10 cellular contexts compared by ENCODE assay signal in genomic region chr19:54239491-54240371, GRCh38. TPM values are rescaled to one million over a fixed set of nuclear protein-coding genes. Genes with fewer than 3 reads are reported as not detected.
A peak's percentile ranks its signal among the peaks of the same experiment; 100 is the strongest.
DNase-seq lines count a peak whose midpoint lies in the region; ATAC-seq, FAIRE-seq and TF ChIP-seq lines count a peak whose summit lies in the region.
"Not testable (repeated sequence)": the region's sequence is repeated elsewhere in the genome, so short reads cannot be mapped to it uniquely, and the experiment has no call there.
"Had no signal": no experiment of that assay in that cellular context is flagged by ENCODE, and none has a peak within 500 bp of the region (broad histone marks: within the 10 kb centered on the region; RNA-seq: fewer than 3 reads in every experiment).

No MANE protein-coding gene starts in this region.

- H3K4me1 Mint-ChIP-seq in neural crest cell; stimulated activated memory B cell treated with anti-CD40 and anti-IgM and Interleukin-4, amounts not matched to agents 10 μg/mL and 1 μg/mL and 100 μg/mL, for 72 hours: not testable (repeated sequence)

- not testable (repeated sequence) for H3K9me2 ChIP-seq in PC-3 (replicated peaks; ENCODE audit: low read length)

- not testable (repeated sequence) for H3K27ac ChIP-seq in PC-3 (ENCODE audit: low read length); K562 (ENCODE audit: extremely low read depth, low read depth, low read length); heart right ventricle

- H3K9me3 Mint-ChIP-seq in neural crest cell; stimulated activated memory B cell treated with anti-CD40 and anti-IgM and Interleukin-4, amounts not matched to agents 10 μg/mL and 1 μg/mL and 100 μg/mL, for 72 hours: not testable (repeated sequence)

- H3K27me3 ChIP-seq in PC-3 (ENCODE audit: low read length) (peaks cover 16% of the 10 kb centered on the region; the same call in 1 of the 2 replicates), K562 (ENCODE audit: control insufficient read depth in 2 of 2, insufficient read depth in 2 of 2, low read length in 2 of 2) (peaks cover 20 to 38% of the 10 kb centered on the region in 2 experiments; a peak in 4 of 5 replicates), heart right ventricle (peaks cover 0 to 33% (median 0%) of the 10 kb centered on the region in 7 donors)

- TF ChIP-seq POLR2A in K562 (conservative IDR thresholded peaks at IDR 0.05) = not testable (repeated sequence)

- H3K4me2 ChIP-seq in PC-3 (ENCODE audit: low read length); K562 (ENCODE audit: insufficient read depth, low read length): not testable (repeated sequence)

- ATAC-seq in PC-3 = peak; percentile 26; the same call in 1 of the 2 replicates
- ATAC-seq in K562 = peak; percentile 55
- peak in 6 of 8 donors; percentile 16 to 61 (median 36) for ATAC-seq in heart right ventricle
- peak; percentile 49 for ATAC-seq in stimulated activated memory B cell treated with anti-CD40 and anti-IgM and Interleukin-4, amounts not matched to agents 10 μg/mL and 1 μg/mL and 100 μg/mL, for 72 hours

- H3K79me2 ChIP-seq in PC-3 (ENCODE audit: low read length); K562 (ENCODE audit: control insufficient read depth, insufficient read depth, low read length): not testable (repeated sequence)

- CTCF ChIA-PET in PC-3 (lab: Charles Lee); K562 (lab: Yijun Ruan, JAX; ENCODE audit: low intra/inter-chr PET ratio): not testable (repeated sequence)

- H3K9ac ChIP-seq in PC-3 (ENCODE audit: low read length); K562 (ENCODE audit: insufficient read depth in 1 of 2, low read depth in 2 of 2, low read length in 2 of 2): not testable (repeated sequence)

- POLR2A ChIA-PET in PC-3 (lab: Charles Lee; ENCODE audit: unreplicated experiment) = not testable (repeated sequence)
- POLR2A ChIA-PET in K562 (lab: Yijun Ruan, JAX) = interaction anchor here (0.6 to 1.2 kb wide), 3 partner anchors 10 to 29 kb away, joined by 3 to 5 read pairs (median 3); no protein-coding TSS in a partner anchor

- intact Hi-C loops in PC-3 (cut with micrococcal nuclease) = loop anchor here (10.0 kb wide), 1 partner anchor 435 kb away; no protein-coding TSS in a partner anchor
- intact Hi-C loops in K562 (cut with micrococcal nuclease) = not testable (repeated sequence)
- intact Hi-C loops in heart right ventricle (cut with DNase I) = loop anchor here in 1 of 10 donors (2.0 kb wide), 1 partner anchor 21 kb away; no protein-coding TSS in a partner anchor

- not testable (repeated sequence) for H3K4me3 Mint-ChIP-seq in neural crest cell; stimulated activated memory B cell treated with anti-CD40 and anti-IgM and Interleukin-4, amounts not matched to agents 10 μg/mL and 1 μg/mL and 100 μg/mL, for 72 hours

- BruUV-seq in PC-3 (replicated peaks; lab: Mats Ljungman, UMichigan); K562 (replicated peaks; lab: Mats Ljungman, UMichigan): not testable (repeated sequence)

- not testable (repeated sequence) for TF ChIP-seq CTCF in PC-3 (conservative IDR thresholded peaks at IDR 0.05; ENCODE audit: low read depth, low read length); K562 (IDR thresholded peaks at IDR 0.05 in 2 of 3, conservative IDR thresholded peaks at IDR 0.05 in 1 of 3; ENCODE audit: insufficient read depth in 2 of 3, low read depth in 1 of 3, low read length in 3 of 3); heart right ventricle (IDR thresholded peaks at IDR 0.05); neural crest cell (conservative IDR thresholded peaks at IDR 0.05)

- 16% methylated on average over 11 of the region's 21 CpGs for WGBS in K562 (ENCODE audit: insufficient coverage, low coverage, missing lambda C conversion rate)
- 67 to 71% methylated on average over 14 to 16 of the region's 21 CpGs for WGBS in heart right ventricle, 2 donors

- not testable (repeated sequence) for H3K9me3 ChIP-seq in PC-3 (ENCODE audit: low read length); K562 (replicated peaks; ENCODE audit: control insufficient read depth, insufficient read depth, low read depth, low read length); heart right ventricle

- H3K36me3 ChIP-seq in PC-3 (ENCODE audit: low read depth, low read length); K562 (ENCODE audit: control insufficient read depth, insufficient read depth, low read length); heart right ventricle: not testable (repeated sequence)

- peak overlapping the region; percentile 78 for H3K27ac Mint-ChIP-seq in neural crest cell (ENCODE audit: unreplicated experiment)
- H3K27ac Mint-ChIP-seq in stimulated activated memory B cell treated with anti-CD40 and anti-IgM and Interleukin-4, amounts not matched to agents 10 μg/mL and 1 μg/mL and 100 μg/mL, for 72 hours = not testable (repeated sequence)

- not testable (repeated sequence) for H3K4me1 ChIP-seq in PC-3 (ENCODE audit: insufficient read depth, low read length); heart right ventricle
- H3K4me1 ChIP-seq in K562 (replicated peaks in 1 of 2; ENCODE audit: control insufficient read depth in 2 of 2, insufficient read depth in 2 of 2, low read length in 2 of 2) = peaks cover 0 to 14% of the 10 kb centered on the region in 2 experiments; a peak in 2 of 5 replicates

- FAIRE-seq in K562 (lab: Jason Lieb, UNC) = not testable (repeated sequence)

- not testable (repeated sequence) for H3F3A ChIP-seq in PC-3 (ENCODE audit: low read length, unreplicated experiment)

- not testable (repeated sequence) for H3K36me3 Mint-ChIP-seq in neural crest cell (ENCODE audit: low read depth); stimulated activated memory B cell treated with anti-CD40 and anti-IgM and Interleukin-4, amounts not matched to agents 10 μg/mL and 1 μg/mL and 100 μg/mL, for 72 hours

- not testable (repeated sequence) for H3K4me3 ChIP-seq in PC-3 (ENCODE audit: low read length); K562; heart right ventricle

- TF ChIP-seq RAD21 in K562 (CRISPR knock-in tag; conservative IDR thresholded peaks at IDR 0.05 in 1 of 2, IDR thresholded peaks at IDR 0.05 in 1 of 2) = not testable (repeated sequence)

- H3K27me3 Mint-ChIP-seq in neural crest cell (ENCODE audit: low read depth) = peaks cover 23% of the 10 kb centered on the region
- H3K27me3 Mint-ChIP-seq in stimulated activated memory B cell treated with anti-CD40 and anti-IgM and Interleukin-4, amounts not matched to agents 10 μg/mL and 1 μg/mL and 100 μg/mL, for 72 hours = peaks cover 34% of the 10 kb centered on the region

- not testable (repeated sequence) for H3K9me1 ChIP-seq in K562 (ENCODE audit: control insufficient read depth, insufficient read depth, low read length)

- not testable (repeated sequence) for DNase-seq in PC-3; K562 (ENCODE audit: extremely low read depth in 1 of 4, low spot score in 3 of 4); heart right ventricle; neural crest cell (ENCODE audit: low read depth, low spot score)

- in situ Hi-C loops in K562 (cut with MboI) = not testable (repeated sequence)

- not testable (repeated sequence) for H4K20me1 ChIP-seq in PC-3 (ENCODE audit: low read length); K562 (replicated peaks; ENCODE audit: control insufficient read depth, insufficient read depth, low read length)

- not testable (repeated sequence) for TF ChIP-seq EP300 in K562 (IDR thresholded peaks at IDR 0.05; ENCODE audit: low read length)

- not testable (repeated sequence) for H2AFZ ChIP-seq in PC-3 (ENCODE audit: low read length); K562 (ENCODE audit: low read depth, low read length)

RNA-seq across cellular contexts. Expression of gene LILRA6, which starts 2.9 kb away (rescaled TPM):
- total RNA-seq in PC-3 (2014; rRNA removed) = not detected in 2 replicates
- not detected in 2 replicates for total RNA-seq in K562 (2011; cell fraction: chromatin; rRNA removed; ENCODE audit: low replicate concordance)
- not detected in 2 replicates for total RNA-seq in K562 (2011; cell fraction: nucleolus; rRNA removed)
- total RNA-seq in K562 (2011; cell fraction: nucleoplasm; rRNA removed) = not detected in 2 replicates
- total RNA-seq in K562 (2014; rRNA removed) = not detected in 2 replicates
- total RNA-seq in K562 (2014; rRNA removed; fragmentation: Illumina TruSeq; extraction: Trizol) = not detected in 2 replicates
- total RNA-seq in K562 (2015; rRNA removed; fragmentation: Illumina TruSeq; extraction: Trizol) = not detected in 2 replicates
- not detected in 2 replicates for total RNA-seq in K562 (2021)
- not detected in 2 replicates for polyA plus RNA-seq in K562 (2011; rRNA removed)
- not detected in 2 replicates for polyA plus RNA-seq in K562 (2011; cell fraction: cytosol; rRNA removed)
- 0.07 and 0.11 TPM in 2 replicates for polyA plus RNA-seq in K562 (2011; cell fraction: nucleus; rRNA removed)
- polyA plus RNA-seq in K562 (2012) = 0.12 and 0.21 TPM in 2 replicates
- not detected in 2 replicates for polyA plus RNA-seq in K562 (2014; fragmentation: Illumina TruSeq; extraction: Trizol)
- polyA plus RNA-seq in K562 (2014; fragmentation: Nextera tagmentation; extraction: Ambion mirVana) = under 1 TPM in 1 of 2 experiments, not detected in 1; 0.03 TPM
- not detected in 2 replicates for polyA plus RNA-seq in K562 (2014; rRNA removed)
- polyA minus RNA-seq in K562 (2011; rRNA and poly(A)+ RNA removed) = not detected in 2 replicates
- not detected in 2 replicates for polyA minus RNA-seq in K562 (2011; cell fraction: cytosol; rRNA and poly(A)+ RNA removed)
- not detected in 2 replicates for polyA minus RNA-seq in K562 (2011; cell fraction: nucleus; rRNA and poly(A)+ RNA removed)
- 1 to 10 TPM in 6 of 10 donors, under 1 TPM in 3, not detected in 1; 0.48 to 9.4 (median 1.3) TPM for total RNA-seq in heart right ventricle
- polyA plus RNA-seq in heart right ventricle = 1 to 10 TPM; 1.1 to 1.5 TPM
- total RNA-seq in neural crest cell = not detected in 2 replicates
- total RNA-seq: Daoy, GM23248, HT-29, NCI-H460 had no signal
- polyA plus RNA-seq: BJ, GM23248 had no signal

RNA-seq across cellular contexts. Expression of gene LILRB3, which starts 16.9 kb away (rescaled TPM):
- total RNA-seq in PC-3 (2014; rRNA removed) (not detected in 2 replicates), K562 (2014; rRNA removed) (not detected in 2 replicates), K562 (2014; rRNA removed; fragmentation: Illumina TruSeq; extraction: Trizol) (not detected in 2 replicates), K562 (2015; rRNA removed; fragmentation: Illumina TruSeq; extraction: Trizol) (not detected in 2 replicates), K562 (2021) (not detected in 2 replicates), heart right ventricle (10 to 100 TPM in 1 of 10 donors, 1 to 10 TPM in 6, under 1 TPM in 3; 0.71 to 18.3 (median 2.0) TPM), neural crest cell (not detected in 2 replicates)
- not detected in 2 replicates for total RNA-seq in K562 (2011; cell fraction: chromatin; rRNA removed; ENCODE audit: low replicate concordance)
- total RNA-seq in K562 (2011; cell fraction: nucleolus; rRNA removed) = not detected in 2 replicates
- total RNA-seq in K562 (2011; cell fraction: nucleoplasm; rRNA removed) = not detected in 2 replicates
- polyA plus RNA-seq in K562 (2011; rRNA removed) (not detected in 2 replicates), K562 (2014; fragmentation: Illumina TruSeq; extraction: Trizol) (not detected in 2 replicates), K562 (2014; fragmentation: Nextera tagmentation; extraction: Ambion mirVana) (under 1 TPM in 1 of 2 experiments, not detected in 1; 0.01 TPM), K562 (2014; rRNA removed) (0.09 TPM in 1 of 2 replicates, not detected in the other), heart right ventricle (1 to 10 TPM; 2.5 TPM)
- polyA plus RNA-seq in K562 (2011; cell fraction: cytosol; rRNA removed) = not detected in 2 replicates
- polyA plus RNA-seq in K562 (2011; cell fraction: nucleus; rRNA removed) = 0.18 TPM in 1 of 2 replicates, not detected in the other
- 0.21 and 0.56 TPM in 2 replicates for polyA plus RNA-seq in K562 (2012)
- not detected in 2 replicates for polyA minus RNA-seq in K562 (2011; rRNA and poly(A)+ RNA removed)
- not detected in 2 replicates for polyA minus RNA-seq in K562 (2011; cell fraction: cytosol; rRNA and poly(A)+ RNA removed)
- polyA minus RNA-seq in K562 (2011; cell fraction: nucleus; rRNA and poly(A)+ RNA removed) = not detected in 2 replicates
- total RNA-seq: Daoy, GM23248, HT-29, NCI-H460 had no signal
- polyA plus RNA-seq: BJ had no signal

RNA-seq across cellular contexts. Expression of gene LILRB5, which starts 17.3 kb away (rescaled TPM):
- total RNA-seq in PC-3 (2014; rRNA removed) (not detected in 2 replicates), K562 (2014; rRNA removed) (not detected in 2 replicates), K562 (2014; rRNA removed; fragmentation: Illumina TruSeq; extraction: Trizol) (not detected in 2 replicates), K562 (2015; rRNA removed; fragmentation: Illumina TruSeq; extraction: Trizol) (not detected in 2 replicates), K562 (2021) (not detected in 2 replicates), heart right ventricle (10 to 100 TPM in 2 of 10 donors, 1 to 10 TPM in 8; 1.6 to 10.6 (median 3.2) TPM), neural crest cell (not detected in 2 replicates)
- total RNA-seq in K562 (2011; cell fraction: chromatin; rRNA removed; ENCODE audit: low replicate concordance) = not detected in 2 replicates
- not detected in 2 replicates for total RNA-seq in K562 (2011; cell fraction: nucleolus; rRNA removed)
- not detected in 2 replicates for total RNA-seq in K562 (2011; cell fraction: nucleoplasm; rRNA removed)
- polyA plus RNA-seq in K562 (2011; rRNA removed) (not detected in 2 replicates), K562 (2014; fragmentation: Illumina TruSeq; extraction: Trizol) (not detected in 2 replicates), K562 (2014; fragmentation: Nextera tagmentation; extraction: Ambion mirVana) (not detected), K562 (2014; rRNA removed) (not detected in 2 replicates), heart right ventricle (1 to 10 TPM; 1.8 to 9.1 TPM)
- polyA plus RNA-seq in K562 (2011; cell fraction: cytosol; rRNA removed) = not detected in 2 replicates
- not detected in 2 replicates for polyA plus RNA-seq in K562 (2011; cell fraction: nucleus; rRNA removed)
- polyA plus RNA-seq in K562 (2012) = not detected in 2 replicates
- polyA minus RNA-seq in K562 (2011; rRNA and poly(A)+ RNA removed) = not detected in 2 replicates
- polyA minus RNA-seq in K562 (2011; cell fraction: cytosol; rRNA and poly(A)+ RNA removed) = not detected in 2 replicates
- not detected in 2 replicates for polyA minus RNA-seq in K562 (2011; cell fraction: nucleus; rRNA and poly(A)+ RNA removed)
- total RNA-seq: Daoy, GM23248, HT-29, NCI-H460 had no signal
- polyA plus RNA-seq: BJ, GM23248 had no signal

RNA-seq across cellular contexts. Expression of gene RPS9, which starts 39.1 kb away (rescaled TPM):
- total RNA-seq in PC-3 (2014; rRNA removed) = 3,477 and 3,621 TPM in 2 replicates
- total RNA-seq in K562 (2011; cell fraction: chromatin; rRNA removed; ENCODE audit: low replicate concordance) = 331 and 680 TPM in 2 replicates
- total RNA-seq in K562 (2011; cell fraction: nucleolus; rRNA removed) = 909 and 1,212 TPM in 2 replicates
- 945 and 1,251 TPM in 2 replicates for total RNA-seq in K562 (2011; cell fraction: nucleoplasm; rRNA removed)
- total RNA-seq in K562 (2014; rRNA removed) = 4,156 and 4,613 TPM in 2 replicates
- total RNA-seq in K562 (2014; rRNA removed; fragmentation: Illumina TruSeq; extraction: Trizol) = 714 and 1,122 TPM in 2 replicates
- total RNA-seq in K562 (2015; rRNA removed; fragmentation: Illumina TruSeq; extraction: Trizol) = 1,777 and 1,782 TPM in 2 replicates
- total RNA-seq in K562 (2021) = 1,573 and 1,625 TPM in 2 replicates
- 1,792 and 2,151 TPM in 2 replicates for polyA plus RNA-seq in K562 (2011; rRNA removed)
- polyA plus RNA-seq in K562 (2011; cell fraction: cytosol; rRNA removed) = 3,305 and 3,579 TPM in 2 replicates
- polyA plus RNA-seq in K562 (2011; cell fraction: nucleus; rRNA removed) = 1,541 and 1,658 TPM in 2 replicates
- polyA plus RNA-seq in K562 (2012) = 3,049 and 5,076 TPM in 2 replicates
- 2,256 and 3,393 TPM in 2 replicates for polyA plus RNA-seq in K562 (2014; fragmentation: Illumina TruSeq; extraction: Trizol)
- 100 to 1,000 TPM; 456 to 490 TPM for polyA plus RNA-seq in K562 (2014; fragmentation: Nextera tagmentation; extraction: Ambion mirVana)
- polyA plus RNA-seq in K562 (2014; rRNA removed) = 3,325 and 5,114 TPM in 2 replicates
- 287 and 381 TPM in 2 replicates for polyA minus RNA-seq in K562 (2011; rRNA and poly(A)+ RNA removed)
- 464 and 517 TPM in 2 replicates for polyA minus RNA-seq in K562 (2011; cell fraction: cytosol; rRNA and poly(A)+ RNA removed)
- polyA minus RNA-seq in K562 (2011; cell fraction: nucleus; rRNA and poly(A)+ RNA removed) = 240 and 304 TPM in 2 replicates
- 100 to 1,000 TPM; 550 to 734 (median 603) TPM for total RNA-seq in heart right ventricle
- polyA plus RNA-seq in heart right ventricle = 1,000 to 10,000 TPM; 1,335 to 2,571 TPM
- total RNA-seq in neural crest cell = 1,439 and 1,464 TPM in 2 replicates

RNA-seq across cellular contexts. Expression of gene LILRB2, which starts 41.2 kb away (rescaled TPM):
- not detected in 2 replicates for total RNA-seq in PC-3 (2014; rRNA removed)
- total RNA-seq in K562 (2011; cell fraction: chromatin; rRNA removed; ENCODE audit: low replicate concordance) = not detected in 2 replicates
- not detected in 2 replicates for total RNA-seq in K562 (2011; cell fraction: nucleolus; rRNA removed)
- total RNA-seq in K562 (2011; cell fraction: nucleoplasm; rRNA removed) = not detected in 2 replicates
- total RNA-seq in K562 (2014; rRNA removed) = not detected in 2 replicates
- not detected in 2 replicates for total RNA-seq in K562 (2014; rRNA removed; fragmentation: Illumina TruSeq; extraction: Trizol)
- not detected in 2 replicates for total RNA-seq in K562 (2015; rRNA removed; fragmentation: Illumina TruSeq; extraction: Trizol)
- total RNA-seq in K562 (2021) = not detected in 2 replicates
- polyA plus RNA-seq in K562 (2011; rRNA removed) = not detected in 2 replicates
- polyA plus RNA-seq in K562 (2011; cell fraction: cytosol; rRNA removed) = not detected in 2 replicates
- not detected in 2 replicates for polyA plus RNA-seq in K562 (2011; cell fraction: nucleus; rRNA removed)
- not detected in 2 replicates for polyA plus RNA-seq in K562 (2012)
- polyA plus RNA-seq in K562 (2014; fragmentation: Illumina TruSeq; extraction: Trizol) = not detected in 2 replicates
- not detected for polyA plus RNA-seq in K562 (2014; fragmentation: Nextera tagmentation; extraction: Ambion mirVana)
- polyA plus RNA-seq in K562 (2014; rRNA removed) = not detected in 2 replicates
- polyA minus RNA-seq in K562 (2011; rRNA and poly(A)+ RNA removed) = not detected in 2 replicates
- not detected in 2 replicates for polyA minus RNA-seq in K562 (2011; cell fraction: cytosol; rRNA and poly(A)+ RNA removed)
- not detected in 2 replicates for polyA minus RNA-seq in K562 (2011; cell fraction: nucleus; rRNA and poly(A)+ RNA removed)
- total RNA-seq in heart right ventricle = 10 to 100 TPM in 1 of 10 donors, 1 to 10 TPM in 9; 1.1 to 20.1 (median 2.0) TPM
- polyA plus RNA-seq in heart right ventricle = 1 to 10 TPM; 2.6 to 2.8 TPM
- total RNA-seq in neural crest cell = not detected in 2 replicates
- total RNA-seq: Daoy, GM23248, HT-29, NCI-H460 had no signal
- polyA plus RNA-seq: BJ, GM23248 had no signal
